Comparison of ENCODE assay signal across 12 cellular contexts in the genomic region with DNA sequence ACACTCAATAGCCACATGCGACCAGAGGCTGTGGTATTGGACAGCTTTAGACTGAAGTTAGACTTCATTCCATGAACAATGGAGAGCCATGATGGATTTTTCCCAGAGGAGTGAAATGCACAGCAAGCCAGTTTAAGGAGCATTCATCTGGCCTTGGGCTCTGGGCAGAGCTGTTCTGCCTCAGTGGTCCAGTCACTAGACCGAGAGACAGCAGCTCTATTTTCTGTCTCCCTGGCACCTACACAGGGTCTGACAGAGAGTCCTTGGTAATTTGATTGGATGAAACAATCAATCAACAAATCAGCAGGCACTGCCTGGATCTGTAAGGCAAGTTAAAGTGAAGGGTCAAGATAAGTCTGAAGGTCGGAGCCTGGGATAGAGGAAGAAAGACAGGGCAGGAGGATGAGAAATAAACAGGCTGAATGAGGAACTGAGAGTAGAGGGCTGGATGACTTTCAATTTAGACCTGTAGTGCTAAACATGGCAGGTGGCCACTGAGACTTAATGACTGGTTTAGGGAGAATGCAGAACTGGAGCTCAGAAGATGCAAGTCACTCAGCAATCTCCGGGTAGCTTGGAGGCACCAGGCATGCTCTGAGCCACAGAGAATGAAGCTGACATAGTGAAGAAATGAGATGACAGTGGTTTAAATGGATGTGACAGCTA.
A peak's percentile ranks its signal among the peaks of the same experiment; 100 is the strongest.
DNase-seq lines count a peak whose midpoint lies in the region; ATAC-seq and TF ChIP-seq lines count a peak whose summit lies in the region.
"Had no signal": no experiment of that assay in that cellular context is flagged by ENCODE, and none has a peak within 500 bp of the region (broad histone marks: within the 10 kb centered on the region; RNA-seq: fewer than 3 reads in every experiment).

No MANE protein-coding gene starts in this region.

- no peak overlapping the region for H3K4me3 ChIP-seq in mammary epithelial cell (replicated peaks in 1 of 3; ENCODE audit: insufficient read depth in 1 of 3, low read depth in 2 of 3, low read length in 3 of 3)

- no peak overlapping the region for H3K27ac Mint-ChIP-seq in natural killer cell treated with Interleukin-12 subunit alpha and Interleukin-12 subunit beta and Interleukin-15 and Interleukin-18, amount 100 ng/mL, for 72 hours
- H3K27ac Mint-ChIP-seq: activated CD8-positive, alpha-beta T cell treated with anti-CD3 and anti-CD28 coated beads for 36 hours had no signal

- 90% methylated on average over 4 of the region's 4 CpGs for WGBS in mammary epithelial cell (ENCODE audit: low coverage, missing lambda C conversion rate)

- TF ChIP-seq CTCF in mammary epithelial cell (conservative IDR thresholded peaks at IDR 0.05 in 1 of 2, IDR thresholded peaks at IDR 0.05 in 1 of 2; ENCODE audit: extremely low read depth in 1 of 2, insufficient read depth in 1 of 2, low read depth in 1 of 2, low read length in 2 of 2), result no peak

- no peaks in the 10 kb centered on the region for H3K9me3 ChIP-seq in mammary epithelial cell (replicated peaks; ENCODE audit: insufficient read depth, low read length)

- no peak overlapping the region for H3K9ac ChIP-seq in mammary epithelial cell (ENCODE audit: insufficient read depth, low read length)

- CTCF ChIA-PET in mammary epithelial cell (lab: Charles Lee; ENCODE audit: low non-redundant PET), result no interaction called here

- H3K27ac ChIP-seq in mammary epithelial cell (ENCODE audit: insufficient read depth, low read depth, low read length), result no peak overlapping the region

- no peaks in the 10 kb centered on the region for H3K9me3 Mint-ChIP-seq in natural killer cell treated with Interleukin-12 subunit alpha and Interleukin-12 subunit beta and Interleukin-15 and Interleukin-18, amount 100 ng/mL, for 72 hours
- H3K9me3 Mint-ChIP-seq: activated CD8-positive, alpha-beta T cell treated with anti-CD3 and anti-CD28 coated beads for 36 hours; naive thymus-derived CD8-positive, alpha-beta T cell had no signal

- no peak overlapping the region for H2AFZ ChIP-seq in mammary epithelial cell (ENCODE audit: low read depth, low read length)

- no peaks in the 10 kb centered on the region for H4K20me1 ChIP-seq in mammary epithelial cell (ENCODE audit: insufficient read depth, low read length)

- ATAC-seq in GM18861 (IDR thresholded peaks at IDR 0.05; ENCODE audit: unreplicated experiment), result peak; percentile 95
- peak; percentile 94 for ATAC-seq in GM21786 (IDR thresholded peaks at IDR 0.05; ENCODE audit: unreplicated experiment)
- peak; percentile 93 for ATAC-seq in HG03442 (IDR thresholded peaks at IDR 0.05; ENCODE audit: unreplicated experiment)
- ATAC-seq in natural killer cell treated with Interleukin-12 subunit alpha and Interleukin-12 subunit beta and Interleukin-15 and Interleukin-18, amount 100 ng/mL, for 72 hours, result no peak
- ATAC-seq: activated CD8-positive, alpha-beta T cell treated with anti-CD3 and anti-CD28 coated beads for 36 hours; HepG2; naive thymus-derived CD8-positive, alpha-beta T cell had no signal

- dilution Hi-C loops in mammary epithelial cell (cut with HindIII; ENCODE audit: low sequenced_read_pairs), result no loop called here

- H3K4me1 Mint-ChIP-seq in natural killer cell treated with Interleukin-12 subunit alpha and Interleukin-12 subunit beta and Interleukin-15 and Interleukin-18, amount 100 ng/mL, for 72 hours (ENCODE audit: low read depth in 2 of 2), result no peaks in the 10 kb centered on the region

- H3K4me3 Mint-ChIP-seq in natural killer cell treated with Interleukin-12 subunit alpha and Interleukin-12 subunit beta and Interleukin-15 and Interleukin-18, amount 100 ng/mL, for 72 hours, result no peak overlapping the region
- H3K4me3 Mint-ChIP-seq: activated CD8-positive, alpha-beta T cell treated with anti-CD3 and anti-CD28 coated beads for 36 hours had no signal

- H3K36me3 ChIP-seq in mammary epithelial cell (ENCODE audit: insufficient read depth, low read length), result no peaks in the 10 kb centered on the region

- H3K36me3 Mint-ChIP-seq in natural killer cell treated with Interleukin-12 subunit alpha and Interleukin-12 subunit beta and Interleukin-15 and Interleukin-18, amount 100 ng/mL, for 72 hours, result no peaks in the 10 kb centered on the region
- H3K36me3 Mint-ChIP-seq: naive thymus-derived CD8-positive, alpha-beta T cell had no signal

- intact Hi-C loops in mammary epithelial cell (cut with micrococcal nuclease), result no loop called here

- H3K79me2 ChIP-seq in mammary epithelial cell (ENCODE audit: insufficient read depth, low read length), result no peaks in the 10 kb centered on the region

- DNase-seq in kidney tubule cell (ENCODE audit: low spot score) (peak; percentile 55), NCI-H1436 treated with DMSO at 0.1 percent for 48 hours (lab: John Stamatoyannopoulos, UW) (no peak), mammary epithelial cell (no peak)
- no peak for DNase-seq in natural killer cell treated with Interleukin-12 subunit alpha and Interleukin-12 subunit beta and Interleukin-15 and Interleukin-18, amount 100 ng/mL, for 72 hours (ENCODE audit: low spot score)
- DNase-seq in effector CD8-positive, alpha-beta T cell (lab: John Stamatoyannopoulos, UW), result no peak
- DNase-seq: activated CD8-positive, alpha-beta T cell treated with anti-CD3 and anti-CD28 coated beads for 36 hours; DND-41; naive thymus-derived CD8-positive, alpha-beta T cell had no signal

- no peaks in the 10 kb centered on the region for H3K4me1 ChIP-seq in mammary epithelial cell (ENCODE audit: insufficient read depth, low read length)

- in situ Hi-C loops in mammary epithelial cell (cut with MboI; ENCODE audit: low sequenced_read_pairs in 2 of 2), result no loop called here

- no peak overlapping the region for H3K4me2 ChIP-seq in mammary epithelial cell (ENCODE audit: insufficient read depth, low read depth, low read length)

- peaks cover 21 to 25% of the 10 kb centered on the region in 2 donors for H3K27me3 Mint-ChIP-seq in natural killer cell treated with Interleukin-12 subunit alpha and Interleukin-12 subunit beta and Interleukin-15 and Interleukin-18, amount 100 ng/mL, for 72 hours
- H3K27me3 Mint-ChIP-seq: activated CD8-positive, alpha-beta T cell treated with anti-CD3 and anti-CD28 coated beads for 36 hours had no signal

- peaks cover 3% of the 10 kb centered on the region for H3K27me3 ChIP-seq in mammary epithelial cell (ENCODE audit: insufficient read depth, low read length)

- no TSS peak for BruUV-seq in mammary epithelial cell (replicated peaks; lab: Mats Ljungman, UMichigan)

Comparison
In these comparisons a context has a peak if more than half of its experiments do, and no peak if none do; other contexts are left out.
1. ATAC-seq: peak in GM18861 (single experiment), GM21786 (single experiment) and HG03442 (single experiment); none in natural killer cell treated with Interleukin-12 subunit alpha and Interleukin-12 subunit beta and Interleukin-15 and Interleukin-18, amount 100 ng/mL, for 72 hours (0 of 2).